Comparison of ENCODE assay signal across 18 cellular contexts in the genomic region with DNA sequence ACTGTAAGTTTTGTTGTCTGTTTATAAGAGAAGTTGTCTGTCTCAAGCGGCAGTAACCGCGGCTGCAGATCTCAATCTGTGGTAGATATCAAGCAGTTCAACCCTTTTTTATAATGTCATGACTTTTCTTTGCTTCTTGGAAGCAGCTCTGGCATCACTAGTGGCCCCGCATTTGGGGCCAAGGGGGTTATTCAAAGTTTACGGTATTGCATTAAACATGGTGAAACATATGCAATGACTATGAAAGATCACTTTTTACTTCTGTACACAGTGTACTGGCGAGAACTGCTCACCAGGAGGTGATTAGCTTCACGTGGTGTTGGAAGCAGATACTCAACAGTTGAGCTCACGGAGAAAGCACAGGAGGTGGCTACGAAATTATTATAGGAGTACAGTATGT.
DNase-seq lines count a peak whose midpoint lies in the region; ATAC-seq and TF ChIP-seq lines count a peak whose summit lies in the region.
"Had no signal": no experiment of that assay in that cellular context is flagged by ENCODE, and none has a peak within 500 bp of the region (broad histone marks: within the 10 kb centered on the region; RNA-seq: fewer than 3 reads in every experiment).

No MANE protein-coding gene starts in this region.

- no peaks in the 10 kb centered on the region; a peak in 1 of 3 replicates for H3K36me3 ChIP-seq in HEK293 (ENCODE audit: control insufficient read depth in 2 of 2, insufficient read depth in 1 of 2, low read length in 2 of 2)
- H3K36me3 ChIP-seq in mucosa of stomach (ENCODE audit: control insufficient read depth, insufficient read depth, low read length): no peaks in the 10 kb centered on the region
- H3K36me3 ChIP-seq: brain microvascular endothelial cell, thyroid gland had no signal

- no peaks in the 10 kb centered on the region for H3K9me3 Mint-ChIP-seq in effector memory CD8-positive, alpha-beta T cell
- H3K9me3 Mint-ChIP-seq: activated naive CD8-positive, alpha-beta T cell treated with anti-CD3 and anti-CD28 coated beads, Interleukin-2, amount 10 ng/mL, durations not matched to agents 7 days and 5 days; stimulated activated naive B cell treated with anti-CD40 and anti-IgM and Interleukin-4, amounts not matched to agents 10 μg/mL and 1 μg/mL and 100 μg/mL, for 72 hours had no signal

- H3K9me3 ChIP-seq in HEK293 (ENCODE audit: control insufficient read depth, insufficient read depth, low read depth, low read length) (no peaks in the 10 kb centered on the region), mucosa of stomach (ENCODE audit: control insufficient read depth, low read length) (no peaks in the 10 kb centered on the region)
- H3K9me3 ChIP-seq: Caco-2, thyroid gland had no signal

- H3K4me1 Mint-ChIP-seq in effector memory CD8-positive, alpha-beta T cell (ENCODE audit: low read depth in 2 of 2): peaks cover 11 to 17% of the 10 kb centered on the region in 2 donors

- CTCF ChIA-PET in GM10248 (lab: Yijun Ruan, JAX) (interaction anchor here (0.8 to 7.2 kb wide), 42 partner anchors 8 to 238 kb away, joined by 3 to 125 read pairs (median 7); a partner anchor contains a TSS), HEK293 (lab: Yijun Ruan, JAX) (interaction anchor here (0.6 to 10.6 kb wide), 68 partner anchors 9 to 578 kb away, joined by 3 to 237 read pairs (median 5); a partner anchor contains a TSS), RWPE1 (lab: Yijun Ruan, JAX) (interaction anchor here (0.6 to 2.7 kb wide), 11 partner anchors 8 to 142 kb away, joined by 3 to 52 read pairs (median 6); no protein-coding TSS in a partner anchor)

- POLR2A ChIA-PET in GM10248 (lab: Yijun Ruan, JAX) (interaction anchor here (1.4 kb wide), 1 partner anchor 156 kb away, joined by 4 read pairs; no protein-coding TSS in a partner anchor), HEK293 (lab: Yijun Ruan, JAX) (interaction anchor here (1.5 to 2.1 kb wide), 2 partner anchors 141 to 155 kb away, joined by 5 to 13 read pairs; no protein-coding TSS in a partner anchor), RWPE1 (lab: Yijun Ruan, JAX; ENCODE audit: low non-redundant PET) (no interaction called here)

- no peak overlapping the region for H3K4me3 Mint-ChIP-seq in effector memory CD8-positive, alpha-beta T cell
- H3K4me3 Mint-ChIP-seq: activated naive CD8-positive, alpha-beta T cell treated with anti-CD3 and anti-CD28 coated beads, Interleukin-2, amount 10 ng/mL, durations not matched to agents 7 days and 5 days had no signal

- H3K27ac ChIP-seq in HEK293 (ENCODE audit: extremely low read depth, low read depth, low read length) (no peak overlapping the region), RWPE1 (no peak overlapping the region)
- H3K27ac ChIP-seq: brain microvascular endothelial cell, thyroid gland had no signal

- H3K4me1 ChIP-seq in HEK293 (ENCODE audit: control insufficient read depth, insufficient read depth, low read length) (no peaks in the 10 kb centered on the region), mucosa of stomach (ENCODE audit: control insufficient read depth, insufficient read depth, low read length) (peaks cover 12% of the 10 kb centered on the region)
- H3K4me1 ChIP-seq: Caco-2 had no signal

- ATAC-seq in effector memory CD8-positive, alpha-beta T cell (replicated peaks): peak; percentile 14
- ATAC-seq: right cardiac atrium, Right ventricle myocardium inferior had no signal

- no peaks in the 10 kb centered on the region for H3K27me3 ChIP-seq in mucosa of stomach (ENCODE audit: control insufficient read depth, insufficient read depth, low read length)
- H3K27me3 ChIP-seq: brain microvascular endothelial cell, thyroid gland had no signal

- H3K27ac Mint-ChIP-seq in effector memory CD8-positive, alpha-beta T cell: no peak overlapping the region
- H3K27ac Mint-ChIP-seq: activated naive CD8-positive, alpha-beta T cell treated with anti-CD3 and anti-CD28 coated beads, Interleukin-2, amount 10 ng/mL, durations not matched to agents 7 days and 5 days had no signal

- H3K4me3 ChIP-seq in HEK293 (ENCODE audit: low read depth, low read length): no peak overlapping the region
- no peak overlapping the region for H3K4me3 ChIP-seq in mucosa of stomach (ENCODE audit: low read length)
- H3K4me3 ChIP-seq: thyroid gland had no signal

- peak; percentile 1 for DNase-seq in GM10248 (ENCODE audit: extremely low spot score)
- DNase-seq in effector memory CD8-positive, alpha-beta T cell: no peak
- DNase-seq in KBM-7: no peak
- no peak for DNase-seq in RWPE1 (ENCODE audit: low spot score)
- no peak for DNase-seq in SKM-1 (lab: John Stamatoyannopoulos, UW; ENCODE audit: unreplicated experiment)
- DNase-seq: activated naive CD8-positive, alpha-beta T cell treated with anti-CD3 and anti-CD28 coated beads, Interleukin-2, amount 10 ng/mL, durations not matched to agents 7 days and 5 days; brain microvascular endothelial cell; left colon; NCI-H1930; NCI-H345; stimulated activated naive B cell treated with anti-CD40 and anti-IgM and Interleukin-4, amounts not matched to agents 10 μg/mL and 1 μg/mL and 100 μg/mL, for 72 hours; T-helper 1 cell; thyroid gland had no signal

- H3K36me3 Mint-ChIP-seq in effector memory CD8-positive, alpha-beta T cell (ENCODE audit: insufficient read depth): no peaks in the 10 kb centered on the region
- H3K36me3 Mint-ChIP-seq: activated naive CD8-positive, alpha-beta T cell treated with anti-CD3 and anti-CD28 coated beads, Interleukin-2, amount 10 ng/mL, durations not matched to agents 7 days and 5 days had no signal

- peak overlapping the region; percentile 12 for H3K9ac ChIP-seq in mucosa of stomach (ENCODE audit: low read length)

- in situ Hi-C loops in KBM-7 (cut with MboI; ENCODE audit: low pct_unique_long_range_greater_than_20kb, low sequenced_read_pairs): no loop called here

- peaks cover 12 to 48% of the 10 kb centered on the region in 2 donors for H3K27me3 Mint-ChIP-seq in effector memory CD8-positive, alpha-beta T cell

- TF ChIP-seq CTCF in GM10248 (IDR thresholded peaks at IDR 0.05; ENCODE audit: control extremely low read depth, extremely low read depth, low read depth, missing control alignments) (no peak), HEK293 (tag by site-specific recombination; IDR thresholded peaks at IDR 0.05) (no peak), RWPE1 (conservative IDR thresholded peaks at IDR 0.05; ENCODE audit: low read depth) (no peak)

TF ChIP-seq in HEK293, 187 proteins besides CTCF, POLR2A, EP300 and RAD21:
- no peak for TF ChIP-seq ZNF776 (tag by site-specific recombination; IDR thresholded peaks at IDR 0.05; ENCODE audit: borderline replicate concordance)
- peak; percentile 72 for TF ChIP-seq ZIC2 (tag by site-specific recombination; IDR thresholded peaks at IDR 0.05)
